In genomic region chr11:119315139-119316016, GRCh38 we compare ENCODE assay signal across 8 cellular contexts. TPM values are rescaled to one million over a fixed set of nuclear protein-coding genes. Genes with fewer than 3 reads are reported as not detected.
A peak's percentile ranks its signal among the peaks of the same experiment; 100 is the strongest.
DNase-seq lines count a peak whose midpoint lies in the region; ATAC-seq, FAIRE-seq and TF ChIP-seq lines count a peak whose summit lies in the region.

No MANE protein-coding gene starts in this region.

- intact Hi-C loops in gastrocnemius medialis (cut with DNase I; ENCODE audit: low total_unique reads) = loop anchor here (5.0 kb wide), 1 partner anchor 168 kb away; the partner anchor contains the start of gene ABCG4

- 58% methylated on average over 5 of the region's 29 CpGs for WGBS in A549 (ENCODE audit: missing lambda C conversion rate)
- WGBS in iPS DF 6.9 (ENCODE audit: insufficient coverage, insufficient read length) = no CpG with 5 or more reads among the region's 29 CpGs

- DNase-seq in A549 (ENCODE audit: low read depth in 1 of 2, low spot score in 1 of 2) (no peak), Peyer's patch (peak in 2 of 3 donors; percentile 64 to 74), astrocyte of the cerebellum (ENCODE audit: low read depth) (no peak), iPS DF 6.9 (ENCODE audit: low read depth, low spot score) (no peak), gastrocnemius medialis (no peak), NOMO-1 treated with DMSO at 0.1 percent for 48 hours (lab: John Stamatoyannopoulos, UW; ENCODE audit: unreplicated experiment) (no peak), GF-D8 (lab: John Stamatoyannopoulos, UW) (no peak)

- FAIRE-seq in A549 (lab: Jason Lieb, UNC) = no peak

- H3K36me3 ChIP-seq in Peyer's patch (peaks cover 0 to 15% (median 0%) of the 10 kb centered on the region in 3 donors), iPS DF 6.9 (ENCODE audit: control insufficient read depth, insufficient read depth, low read length) (peaks cover 10% of the 10 kb centered on the region; the same call in 1 of the 2 replicates), gastrocnemius medialis (no peaks in the 10 kb centered on the region)

- ATAC-seq in A549 = peak; percentile 48 to 59
- peak; percentile 39 for ATAC-seq in GM18907 (IDR thresholded peaks at IDR 0.05; ENCODE audit: unreplicated experiment)
- peak in 1 of 2 donors; percentile 14 for ATAC-seq in gastrocnemius medialis

- no peak for TF ChIP-seq CTCF in A549 (IDR thresholded peaks at IDR 0.05)
- no peak for TF ChIP-seq CTCF in Peyer's patch (IDR thresholded peaks at IDR 0.05)
- TF ChIP-seq CTCF in astrocyte of the cerebellum (IDR thresholded peaks at IDR 0.05; ENCODE audit: low read depth, low read length, missing control alignments) = no peak
- TF ChIP-seq CTCF in gastrocnemius medialis (IDR thresholded peaks at IDR 0.05 in 4 of 5, conservative IDR thresholded peaks at IDR 0.05 in 1 of 5) = peak in 2 of 5 experiments; percentile 13 to 18

- H3K4me2 ChIP-seq in A549 = peak overlapping the region; percentile 98

- H3K9me3 ChIP-seq in A549 (no peaks in the 10 kb centered on the region), Peyer's patch (no peaks in the 10 kb centered on the region), iPS DF 6.9 (ENCODE audit: control insufficient read depth, insufficient read depth, low read length) (no peaks in the 10 kb centered on the region), gastrocnemius medialis (no peaks in the 10 kb centered on the region)

- H3K4me1 ChIP-seq in A549 (peaks cover 27% of the 10 kb centered on the region), Peyer's patch (peaks cover 0 to 29% (median 17%) of the 10 kb centered on the region in 4 donors), iPS DF 6.9 (ENCODE audit: control insufficient read depth, insufficient read depth, low read length) (peaks cover 24% of the 10 kb centered on the region), gastrocnemius medialis (peaks cover 35 to 38% of the 10 kb centered on the region in 2 donors)

- no peaks in the 10 kb centered on the region for H3K27me3 ChIP-seq in Peyer's patch
- H3K27me3 ChIP-seq in iPS DF 6.9 (ENCODE audit: control insufficient read depth, insufficient read depth, low read length) = peaks cover 7% of the 10 kb centered on the region
- H3K27me3 ChIP-seq in gastrocnemius medialis = peaks cover 0 to 3% (median 3%) of the 10 kb centered on the region in 3 donors

- TF ChIP-seq RAD21 in A549 (conservative IDR thresholded peaks at IDR 0.05 in 1 of 2, IDR thresholded peaks at IDR 0.05 in 1 of 2) = no peak

- CTCF ChIA-PET in A549 (lab: Yijun Ruan, JAX) = interaction anchor here (0.5 to 2.3 kb wide), 9 partner anchors 8 to 159 kb away, joined by 3 to 10 read pairs (median 3); no protein-coding TSS in a partner anchor

- H3K4me3 ChIP-seq in A549 (peak overlapping the region; percentile 47), Peyer's patch (peak overlapping the region; percentile 23 to 61 (median 48)), astrocyte of the cerebellum (ENCODE audit: low read depth, low read length) (peak overlapping the region; percentile 56), iPS DF 6.9 (ENCODE audit: low read length) (peak overlapping the region; percentile 53; the same call in 1 of the 2 replicates), gastrocnemius medialis (peak overlapping the region; percentile 60 to 79 (median 69))

- H3K27ac ChIP-seq in A549 = peak overlapping the region; percentile 55 to 79; a peak in 5 of 6 replicates
- peak overlapping the region; percentile 32 to 87 (median 74) for H3K27ac ChIP-seq in Peyer's patch
- no peak overlapping the region for H3K27ac ChIP-seq in iPS DF 6.9 (ENCODE audit: low read length)
- H3K27ac ChIP-seq in gastrocnemius medialis = peak overlapping the region; percentile 80 to 85 (median 83)

- TF ChIP-seq POLR2A in A549 (IDR thresholded peaks at IDR 0.05; ENCODE audit: low read length) (no peak), Peyer's patch (IDR thresholded peaks at IDR 0.05) (no peak), gastrocnemius medialis (IDR thresholded peaks at IDR 0.05) (no peak)

- POLR2A ChIA-PET in A549 (lab: Yijun Ruan, JAX) = no interaction called here

- in situ Hi-C loops in astrocyte of the cerebellum (cut with HindIII; ENCODE audit: low sequenced_read_pairs) = no loop called here
- in situ Hi-C loops in gastrocnemius medialis (cut with MboI; ENCODE audit: low sequenced_read_pairs in 4 of 4) = no loop called here

- no peak for TF ChIP-seq EP300 in A549 (IDR thresholded peaks at IDR 0.05)

TF ChIP-seq in A549, 52 proteins besides CTCF, POLR2A, EP300 and RAD21:
- TF ChIP-seq JUNB (IDR thresholded peaks at IDR 0.05) (no peak), FOXS1 (CRISPR knock-in tag; IDR thresholded peaks at IDR 0.05) (no peak), SREBF2 (IDR thresholded peaks at IDR 0.05) (no peak), HOXB5 (CRISPR knock-in tag; IDR thresholded peaks at IDR 0.05) (no peak), BHLHE40 (IDR thresholded peaks at IDR 0.05; ENCODE audit: low read depth, low read length) (no peak), CEBPB (IDR thresholded peaks at IDR 0.05) (no peak), ZSCAN20 (CRISPR knock-in tag; IDR thresholded peaks at IDR 0.05) (no peak), NPAS2 (CRISPR knock-in tag; IDR thresholded peaks at IDR 0.05; ENCODE audit: borderline replicate concordance) (no peak), ZNF302 (CRISPR knock-in tag; IDR thresholded peaks at IDR 0.05) (no peak), NFE2L2 (conservative IDR thresholded peaks at IDR 0.05; ENCODE audit: low read length) (no peak)

RNA-seq across cellular contexts. Expression of gene MCAM, which starts 1.6 kb away (rescaled TPM):
- 5.4 and 5.5 TPM in 2 replicates for polyA plus RNA-seq in A549 (2011; rRNA removed)
- 7.6 and 10.0 TPM in 2 replicates for polyA plus RNA-seq in A549 (2012; cell fraction: cytosol; rRNA removed)
- polyA plus RNA-seq in A549 (2012; cell fraction: nucleus; rRNA removed) = 43.7 and 46.4 TPM in 2 replicates
- 14.9 to 18.1 TPM (median 15.9 TPM) in 3 replicates for polyA plus RNA-seq in A549 (2017; fragmentation: RNase III; extraction: RNeasy Plus Mini Kit Qiagen cat#74134 plus additional on column Dnase treatment)
- 3.1 and 5.7 TPM in 2 replicates for polyA minus RNA-seq in A549 (2011; rRNA and poly(A)+ RNA removed)
- 100 to 1,000 TPM in 1 of 4 donors, 10 to 100 TPM in 3; 27.5 to 112 (median 66.2) TPM for total RNA-seq in Peyer's patch
- 100 to 1,000 TPM in 3 of 4 donors, 10 to 100 TPM in 1; 22.6 to 193 (median 123) TPM for total RNA-seq in gastrocnemius medialis

RNA-seq across cellular contexts. Expression of gene RNF26, which starts 18.9 kb away (rescaled TPM):
- 23.5 and 28.4 TPM in 2 replicates for polyA plus RNA-seq in A549 (2011; rRNA removed)
- 36.1 and 47.3 TPM in 2 replicates for polyA plus RNA-seq in A549 (2012; cell fraction: cytosol; rRNA removed)
- polyA plus RNA-seq in A549 (2012; cell fraction: nucleus; rRNA removed) = 31.5 and 31.7 TPM in 2 replicates
- 23.3 to 26.5 TPM (median 25.4 TPM) in 3 replicates for polyA plus RNA-seq in A549 (2017; fragmentation: RNase III; extraction: RNeasy Plus Mini Kit Qiagen cat#74134 plus additional on column Dnase treatment)
- polyA minus RNA-seq in A549 (2011; rRNA and poly(A)+ RNA removed) = 54.7 and 63.3 TPM in 2 replicates
- total RNA-seq in Peyer's patch = 10 to 100 TPM; 15.5 to 23.4 (median 16.5) TPM
- 1 to 10 TPM; 3.8 to 5.1 (median 4.7) TPM for total RNA-seq in gastrocnemius medialis

RNA-seq across cellular contexts. Expression of gene C1QTNF5, which starts 25.3 kb away (rescaled TPM):
- polyA plus RNA-seq in A549 (2011; rRNA removed) (not detected in 2 replicates), A549 (2017; fragmentation: RNase III; extraction: RNeasy Plus Mini Kit Qiagen cat#74134 plus additional on column Dnase treatment) (not detected in 3 replicates)
- polyA plus RNA-seq in A549 (2012; cell fraction: cytosol; rRNA removed) = 0.03 TPM in 1 of 2 replicates, not detected in the other
- not detected in 2 replicates for polyA plus RNA-seq in A549 (2012; cell fraction: nucleus; rRNA removed)
- polyA minus RNA-seq in A549 (2011; rRNA and poly(A)+ RNA removed) = not detected in 2 replicates
- total RNA-seq in Peyer's patch (10 to 100 TPM; 10.3 to 26.4 (median 11.8) TPM), gastrocnemius medialis (10 to 100 TPM in 1 of 4 donors, 1 to 10 TPM in 3; 4.0 to 16.0 (median 6.0) TPM)

RNA-seq across cellular contexts. Expression of gene MFRP, which starts 31.1 kb away (rescaled TPM):
- polyA plus RNA-seq in A549 (2011; rRNA removed) = not detected in 2 replicates
- polyA plus RNA-seq in A549 (2012; cell fraction: cytosol; rRNA removed) = not detected in 2 replicates
- not detected in 2 replicates for polyA plus RNA-seq in A549 (2012; cell fraction: nucleus; rRNA removed)
- polyA plus RNA-seq in A549 (2017; fragmentation: RNase III; extraction: RNeasy Plus Mini Kit Qiagen cat#74134 plus additional on column Dnase treatment) = not detected in 3 replicates
- polyA minus RNA-seq in A549 (2011; rRNA and poly(A)+ RNA removed) = not detected in 2 replicates
- not detected for total RNA-seq in Peyer's patch
- total RNA-seq in gastrocnemius medialis = not detected

Comparison
In these comparisons a context has a peak if more than half of its experiments do, and no peak if none do; other contexts are left out.
1. DNase-seq: peak in Peyer's patch (2 of 3); none in A549 (0 of 2), astrocyte of the cerebellum (single experiment), iPS DF 6.9 (single experiment), gastrocnemius medialis (0 of 2), NOMO-1 treated with DMSO at 0.1 percent for 48 hours (single experiment) and GF-D8 (single experiment).
2. Peak in every context shown above with its lines, with median percentiles within 50 percentile points of each other: H3K4me3 ChIP-seq.